Comparison of ENCODE assay signal across 8 cellular contexts in genomic region chr2:6917071-6917760, GRCh38. TPM values are rescaled to one million over a fixed set of nuclear protein-coding genes. Genes with fewer than 3 reads are reported as not detected.
DNase-seq lines count a peak whose midpoint lies in the region; ATAC-seq and TF ChIP-seq lines count a peak whose summit lies in the region.

RNF144A (plus strand) TSS chr2:6917412; CDS start chr2:6996927, 79,515 bp downstream.

- peak within 1 kb of the TSS; percentile 32 for H3K4me2 ChIP-seq in osteoblast (ENCODE audit: insufficient read depth, low read length)

- H3K27me3 Mint-ChIP-seq in CD8-positive, alpha-beta memory T cell = peaks cover 0 to 4% of the 10 kb centered on the region in 2 donors

- peaks cover 0 to 3% (median 0%) of the 10 kb centered on the region in 3 donors for H3K36me3 Mint-ChIP-seq in CD8-positive, alpha-beta memory T cell

- H3K4me3 ChIP-seq in CD8-positive, alpha-beta memory T cell (ENCODE audit: low read length) = peak within 1 kb of the TSS; percentile 52
- H3K4me3 ChIP-seq in HL-60 (replicated peaks; ENCODE audit: insufficient read depth, low read length) (peak within 1 kb of the TSS; percentile 60), osteoblast (ENCODE audit: insufficient read depth, low read length) (peak within 1 kb of the TSS; percentile 51), thyroid gland (replicated peaks in 1 of 3) (peak within 1 kb of the TSS in 2 of 3 donors; percentile 56 to 69)

- H3K36me3 ChIP-seq in CD8-positive, alpha-beta memory T cell (ENCODE audit: insufficient read depth, low read length) = no peaks in the 10 kb centered on the region
- H3K36me3 ChIP-seq in osteoblast (ENCODE audit: insufficient read depth, low read length) (no peaks in the 10 kb centered on the region), thyroid gland (no peaks in the 10 kb centered on the region)

- intact Hi-C loops in thyroid gland (cut with DNase I) = loop anchor here (10.0 kb wide), 1 partner anchor 1382 kb away; no protein-coding TSS in a partner anchor

- H3K9me3 Mint-ChIP-seq in CD8-positive, alpha-beta memory T cell = no peaks in the 10 kb centered on the region

- H3K4me1 ChIP-seq in CD8-positive, alpha-beta memory T cell (ENCODE audit: insufficient read depth, low read length) = peaks cover 72% of the 10 kb centered on the region
- H3K4me1 ChIP-seq in osteoblast (ENCODE audit: insufficient read depth, low read length) (no peaks in the 10 kb centered on the region), thyroid gland (peaks cover 6 to 7% of the 10 kb centered on the region in 2 donors)

- CTCF ChIA-PET in CD8-positive, alpha-beta memory T cell (lab: Charles Lee) = interaction anchor here (0.7 to 6.3 kb wide), 19 partner anchors 10 to 127 kb away, joined by 3 to 68 read pairs (median 6); partner anchors contain the start of genes CMPK2 and RSAD2

- no peaks in the 10 kb centered on the region for H3K79me2 ChIP-seq in osteoblast (ENCODE audit: insufficient read depth, low read length)

- H3K9me3 ChIP-seq in CD8-positive, alpha-beta memory T cell (ENCODE audit: low read length) = no peaks in the 10 kb centered on the region
- H3K9me3 ChIP-seq in osteoblast (ENCODE audit: low read depth, low read length) (no peaks in the 10 kb centered on the region), thyroid gland (no peaks in the 10 kb centered on the region)

- 0 to 28% methylated on average over 1 to 3 of the region's 90 CpGs for WGBS in thyroid gland, 2 donors

- H4K20me1 ChIP-seq in osteoblast (ENCODE audit: insufficient read depth, low read length) = no peaks in the 10 kb centered on the region

- TF ChIP-seq CTCF in HL-60 (IDR thresholded peaks at IDR 0.05; ENCODE audit: insufficient read depth, low read length) (no peak), osteoblast (IDR thresholded peaks at IDR 0.05; ENCODE audit: extremely low read depth, low read depth, low read length) (peak; percentile 13), thyroid gland (IDR thresholded peaks at IDR 0.05) (peak in 5 of 6 experiments; percentile 9 to 71 (median 33))

- TF ChIP-seq POLR2A in thyroid gland (IDR thresholded peaks at IDR 0.05) = peak in 1 of 2 donors; percentile 60

- POLR2A ChIA-PET in CD8-positive, alpha-beta memory T cell (lab: Charles Lee) = interaction anchor here (0.9 kb wide), 1 partner anchor 10 kb away, joined by 3 read pairs; no protein-coding TSS in a partner anchor

- peak within 1 kb of the TSS; percentile 56 for H2AFZ ChIP-seq in osteoblast (ENCODE audit: low read length)

- peak; percentile 62 to 78 (median 73) for DNase-seq in CD8-positive, alpha-beta memory T cell
- DNase-seq in HL-60 (ENCODE audit: low read depth in 1 of 2, low spot score in 1 of 2) = peak in 1 of 2 experiments; percentile 41
- peak; percentile 42 to 75 for DNase-seq in SHP77 (lab: John Stamatoyannopoulos, UW)
- DNase-seq in activated naive CD4-positive, alpha-beta T cell treated with Interleukin-2 at 50 U/mL for 16 hours = peak; percentile 77
- DNase-seq in glomerular endothelial cell (ENCODE audit: extremely low read depth, low read depth, low spot score) = no peak
- peak; percentile 99 for DNase-seq in osteoblast (ENCODE audit: insufficient read length, low spot score, missing footprints)
- peak; percentile 54 to 56 for DNase-seq in thyroid gland

- peak within 1 kb of the TSS; percentile 74 to 94 (median 80) for H3K4me3 Mint-ChIP-seq in CD8-positive, alpha-beta memory T cell

- H3K27me3 ChIP-seq in CD8-positive, alpha-beta memory T cell (ENCODE audit: insufficient read depth, low read length, poor library complexity, severe bottlenecking) = no peaks in the 10 kb centered on the region
- H3K27me3 ChIP-seq in HL-60 (ENCODE audit: insufficient read depth, poor library complexity, severe bottlenecking) (no peaks in the 10 kb centered on the region), osteoblast (ENCODE audit: insufficient read depth, low read length) (peaks cover 10% of the 10 kb centered on the region), thyroid gland (no peaks in the 10 kb centered on the region)

- peaks cover 50 to 75% (median 70%) of the 10 kb centered on the region in 3 donors for H3K4me1 Mint-ChIP-seq in CD8-positive, alpha-beta memory T cell

- peak; percentile 92 for ATAC-seq in GM19455 (IDR thresholded peaks at IDR 0.05; ENCODE audit: unreplicated experiment)

- H3K27ac ChIP-seq in CD8-positive, alpha-beta memory T cell (ENCODE audit: low read depth, low read length) = peak within 1 kb of the TSS; percentile 40
- H3K27ac ChIP-seq in HL-60 (replicated peaks) (peak within 1 kb of the TSS; percentile 50), osteoblast (ENCODE audit: low read depth, low read length) (no peak within 1 kb of the TSS), thyroid gland (no peak within 1 kb of the TSS)

- peak within 1 kb of the TSS in 6 of 8 donors; percentile 12 to 96 (median 76) for H3K27ac Mint-ChIP-seq in CD8-positive, alpha-beta memory T cell

RNA-seq across cellular contexts. Expression of gene RNF144A, which starts in this region (rescaled TPM):
- total RNA-seq in CD8-positive, alpha-beta memory T cell = 10 to 100 TPM; 13.5 to 14.9 TPM
- 8.3 TPM for polyA plus RNA-seq in CD8-positive, alpha-beta memory T cell
- total RNA-seq in glomerular endothelial cell = 26.3 and 65.3 TPM in 2 replicates
- total RNA-seq in osteoblast = 15.9 and 18.0 TPM in 2 replicates
- total RNA-seq in thyroid gland = 10 to 100 TPM in 2 of 4 donors, 1 to 10 TPM in 2; 8.0 to 12.2 (median 10.6) TPM

Comparison
In these comparisons a context has a peak if more than half of its experiments do, and no peak if none do; other contexts are left out.
1. H3K27ac ChIP-seq: peak in CD8-positive, alpha-beta memory T cell (single experiment) and HL-60 (single experiment); none in osteoblast (single experiment) and thyroid gland (0 of 3).
2. Peak in every context shown above with its lines, with median percentiles within 50 percentile points of each other: H3K4me3 ChIP-seq.